1 cellular context compared by ENCODE assay signal in genomic region chr19:45423033-45423588, GRCh38.
A peak's percentile ranks its signal among the peaks of the same experiment; 100 is the strongest.
TF ChIP-seq lines count a peak whose summit lies in the region.

No MANE protein-coding gene starts in this region.

TF ChIP-seq in HepG2, 621 proteins besides CTCF, POLR2A, EP300 and RAD21 (continued from another document):
- no peak for TF ChIP-seq ZNF773 (CRISPR knock-in tag; IDR thresholded peaks at IDR 0.05; ENCODE audit: borderline replicate concordance)
- 0 out of 2 replicates have a peak, but pooled peaks have one; percentile 4 for TF ChIP-seq ZNF558 (CRISPR knock-in tag; IDR thresholded peaks at IDR 0.05; ENCODE audit: borderline replicate concordance)
- no peak for TF ChIP-seq ONECUT2 (CRISPR knock-in tag; IDR thresholded peaks at IDR 0.05)
- TF ChIP-seq DNMT1 (CRISPR knock-in tag; IDR thresholded peaks at IDR 0.05) = no peak
- TF ChIP-seq ZBTB10 (CRISPR knock-in tag; IDR thresholded peaks at IDR 0.05; ENCODE audit: borderline replicate concordance) = peak; percentile 47; the same call in 1 of the 2 replicates
